Comparison of ENCODE assay signal across 8 cellular contexts in genomic region chr16:85491798-85492616, GRCh38.
DNase-seq lines count a peak whose midpoint lies in the region; ATAC-seq and TF ChIP-seq lines count a peak whose summit lies in the region.

No MANE protein-coding gene starts in this region.

- H3K79me2 ChIP-seq in Loucy (ENCODE audit: insufficient read depth, low read length): peaks cover 17% of the 10 kb centered on the region; the same call in 1 of the 2 replicates

- peak overlapping the region; percentile 14 for H3K4me2 ChIP-seq in Loucy (ENCODE audit: low read depth, low read length, poor library complexity, severe bottlenecking)

- 31 to 47% methylated on average over 14 to 21 of the region's 25 CpGs for WGBS in lower leg skin, 2 donors
- WGBS in thyroid gland, 2 donors: 16 to 28% methylated on average over 12 to 19 of the region's 25 CpGs

- no peaks in the 10 kb centered on the region for H3K9me2 ChIP-seq in Loucy (replicated peaks; ENCODE audit: low read depth, low read length)

- H3K4me3 ChIP-seq in Loucy (ENCODE audit: low read length, poor library complexity, severe bottlenecking) (no peak overlapping the region), colonic mucosa (no peak overlapping the region), lower leg skin (ENCODE audit: low read depth, poor library complexity, severe bottlenecking) (no peak overlapping the region), thyroid gland (replicated peaks in 1 of 3) (no peak overlapping the region)

- no peaks in the 10 kb centered on the region for H3F3A ChIP-seq in Loucy (ENCODE audit: low read depth)

- H3K27me3 ChIP-seq in Loucy (ENCODE audit: insufficient read depth, low read length, poor library complexity, severe bottlenecking) (no peaks in the 10 kb centered on the region), colonic mucosa (no peaks in the 10 kb centered on the region), thyroid gland (no peaks in the 10 kb centered on the region)

- no peak overlapping the region for H2AFZ ChIP-seq in Loucy (ENCODE audit: low read length)

- H3K9ac ChIP-seq in Loucy (ENCODE audit: low read depth, low read length, poor library complexity, severe bottlenecking): peak overlapping the region; percentile 31
- H3K9ac ChIP-seq in colonic mucosa (ENCODE audit: low read depth in 2 of 2, low read length in 2 of 2): peak overlapping the region in 1 of 2 donors; percentile 14

- DNase-seq in colonic mucosa: peak; percentile 74
- DNase-seq in lower leg skin (ENCODE audit: low spot score in 2 of 2): peak; percentile 67 to 92
- peak; percentile 97 for DNase-seq in thyroid gland
- no peak for DNase-seq in retina
- DNase-seq in GOT3 (lab: John Stamatoyannopoulos, UW): no peak
- DNase-seq in activated CD4-positive, alpha-beta T cell treated with anti-CD3 and anti-CD28 coated beads, Interleukin-2, amount 50 U/mL, for 4 hours: no peak

- H3K36me3 ChIP-seq in Loucy (ENCODE audit: insufficient read depth, low read length): no peaks in the 10 kb centered on the region
- H3K36me3 ChIP-seq in colonic mucosa: no peaks in the 10 kb centered on the region
- no peaks in the 10 kb centered on the region for H3K36me3 ChIP-seq in thyroid gland

- H4K20me1 ChIP-seq in Loucy (ENCODE audit: insufficient read depth, low read length, poor library complexity, severe bottlenecking): no peaks in the 10 kb centered on the region

- no peak for TF ChIP-seq POLR2A in lower leg skin (IDR thresholded peaks at IDR 0.05)
- no peak for TF ChIP-seq POLR2A in thyroid gland (IDR thresholded peaks at IDR 0.05)

- H3K27ac ChIP-seq in colonic mucosa: no peak overlapping the region
- peak overlapping the region; percentile 75 to 91 (median 83) for H3K27ac ChIP-seq in thyroid gland

- H3K4me1 ChIP-seq in Loucy (ENCODE audit: insufficient read depth, low read length, poor library complexity, severe bottlenecking) (peaks cover 33% of the 10 kb centered on the region), colonic mucosa (peaks cover 13% of the 10 kb centered on the region), thyroid gland (peaks cover 17 to 23% of the 10 kb centered on the region in 2 donors)

- ATAC-seq in HG03135 (IDR thresholded peaks at IDR 0.05; ENCODE audit: unreplicated experiment): no peak

- intact Hi-C loops in colonic mucosa (cut with DNase I) (no loop called here), lower leg skin (cut with DNase I; ENCODE audit: low total_unique reads) (no loop called here), thyroid gland (cut with DNase I) (loop anchor here (10.0 kb wide), 1 partner anchor 67 kb away; no protein-coding TSS in a partner anchor)

- TF ChIP-seq CTCF in Loucy (conservative IDR thresholded peaks at IDR 0.05; ENCODE audit: low read length) (no peak), colonic mucosa (IDR thresholded peaks at IDR 0.05) (no peak), lower leg skin (IDR thresholded peaks at IDR 0.05) (no peak), thyroid gland (IDR thresholded peaks at IDR 0.05) (peak in 1 of 6 experiments; percentile 13)

- H3K9me3 ChIP-seq in Loucy (ENCODE audit: insufficient read depth, low read depth, low read length): no peaks in the 10 kb centered on the region
- no peaks in the 10 kb centered on the region for H3K9me3 ChIP-seq in colonic mucosa
- H3K9me3 ChIP-seq in thyroid gland: no peaks in the 10 kb centered on the region

Comparison
In these comparisons a context has a peak if more than half of its experiments do, and no peak if none do; other contexts are left out.
1. DNase-seq: peak in colonic mucosa (single experiment), lower leg skin (2 of 2) and thyroid gland (2 of 2); none in retina (single experiment), GOT3 (single experiment) and activated CD4-positive, alpha-beta T cell treated with anti-CD3 and anti-CD28 coated beads, Interleukin-2, amount 50 U/mL, for 4 hours (0 of 2).